Comparison of ENCODE assay signal across 20 cellular contexts in genomic region chr9:131153585-131153984, GRCh38. TPM values are rescaled to one million over a fixed set of nuclear protein-coding genes. Genes with fewer than 3 reads are reported as not detected.
DNase-seq lines count a peak whose midpoint lies in the region; ATAC-seq and TF ChIP-seq lines count a peak whose summit lies in the region.
"Had no signal": no experiment of that assay in that cellular context is flagged by ENCODE, and none has a peak within 500 bp of the region (broad histone marks: within the 10 kb centered on the region; RNA-seq: fewer than 3 reads in every experiment).

No MANE protein-coding gene starts in this region.

- H3K9me2 ChIP-seq in MM.1S (replicated peaks; ENCODE audit: insufficient read depth, low read length): no peaks in the 10 kb centered on the region

- POLR2A ChIA-PET in CD4-positive, alpha-beta memory T cell (lab: Charles Lee; ENCODE audit: partially characterized antibody): no interaction called here

- no peak overlapping the region for H3K4me3 Mint-ChIP-seq in CD4-positive, CD25-positive, alpha-beta regulatory T cell
- no peak overlapping the region for H3K4me3 Mint-ChIP-seq in progenitor cell of endocrine pancreas (ENCODE audit: low read depth)
- H3K4me3 Mint-ChIP-seq in CD4-positive, alpha-beta memory T cell: no peak overlapping the region
- H3K4me3 Mint-ChIP-seq: CD14-positive monocyte, HFFc6 had no signal

- in situ Hi-C loops in brain microvascular endothelial cell (cut with HindIII; ENCODE audit: low pct_ligation_motif_present, low sequenced_read_pairs): no loop called here

- no peak overlapping the region for H3K4me3 ChIP-seq in CD4-positive, CD25-positive, alpha-beta regulatory T cell (ENCODE audit: low read depth, low read length)
- H3K4me3 ChIP-seq in MM.1S (ENCODE audit: low read length): no peak overlapping the region
- no peak overlapping the region for H3K4me3 ChIP-seq in brain microvascular endothelial cell (ENCODE audit: low read depth, low read length)
- H3K4me3 ChIP-seq in CD4-positive, alpha-beta memory T cell (ENCODE audit: low read length in 2 of 2): no peak overlapping the region
- H3K4me3 ChIP-seq: BLaER1 had no signal

- H3K9me3 ChIP-seq in CD4-positive, CD25-positive, alpha-beta regulatory T cell (ENCODE audit: control insufficient read depth in 2 of 2, low read length in 2 of 2): no peaks in the 10 kb centered on the region
- no peaks in the 10 kb centered on the region for H3K9me3 ChIP-seq in MM.1S (replicated peaks; ENCODE audit: insufficient read depth, low read length)
- no peaks in the 10 kb centered on the region for H3K9me3 ChIP-seq in CD4-positive, alpha-beta memory T cell (ENCODE audit: control insufficient read depth in 1 of 2, low read length in 2 of 2)
- H3K9me3 ChIP-seq: BLaER1, Caco-2 had no signal

- 0 out of 2 replicates have a peak, but pooled peaks cover 7% of the 10 kb centered on the region for H3F3A ChIP-seq in MM.1S (ENCODE audit: insufficient read depth, low read length)

- no peak overlapping the region for H2AFZ ChIP-seq in MM.1S (ENCODE audit: low read length)

- peak overlapping the region in 2 of 3 donors; percentile 20 to 33 for H3K27ac Mint-ChIP-seq in CD4-positive, CD25-positive, alpha-beta regulatory T cell
- H3K27ac Mint-ChIP-seq in progenitor cell of endocrine pancreas: peak overlapping the region; percentile 66
- no peak overlapping the region for H3K27ac Mint-ChIP-seq in activated naive CD4-positive, alpha-beta T cell treated with anti-CD3 and anti-CD28 coated beads, Interleukin-2, amount 50 U/mL, for 72 hours
- H3K27ac Mint-ChIP-seq in CD4-positive, alpha-beta memory T cell: no peak overlapping the region
- H3K27ac Mint-ChIP-seq: HFFc6 had no signal

- no peak overlapping the region for H3K4me2 ChIP-seq in MM.1S (ENCODE audit: low read depth, low read length)
- H3K4me2 ChIP-seq: BLaER1 had no signal

- H4K20me1 ChIP-seq in MM.1S (ENCODE audit: insufficient read depth, low read length): no peaks in the 10 kb centered on the region

- TF ChIP-seq CTCF in MM.1S (IDR thresholded peaks at IDR 0.05; ENCODE audit: low read length) (no peak), brain microvascular endothelial cell (IDR thresholded peaks at IDR 0.05; ENCODE audit: low read depth, low read length, missing control alignments) (no peak), progenitor cell of endocrine pancreas (IDR thresholded peaks at IDR 0.05; ENCODE audit: unreplicated experiment) (no peak)

- no peaks in the 10 kb centered on the region for H3K27me3 Mint-ChIP-seq in CD4-positive, CD25-positive, alpha-beta regulatory T cell
- no peaks in the 10 kb centered on the region for H3K27me3 Mint-ChIP-seq in progenitor cell of endocrine pancreas
- H3K27me3 Mint-ChIP-seq in CD4-positive, alpha-beta memory T cell: no peaks in the 10 kb centered on the region

- peaks cover 64% of the 10 kb centered on the region for H3K36me3 Mint-ChIP-seq in CD4-positive, CD25-positive, alpha-beta regulatory T cell
- peaks cover 40% of the 10 kb centered on the region for H3K36me3 Mint-ChIP-seq in progenitor cell of endocrine pancreas (ENCODE audit: insufficient read depth)
- H3K36me3 Mint-ChIP-seq in activated naive CD4-positive, alpha-beta T cell treated with anti-CD3 and anti-CD28 coated beads, Interleukin-2, amount 50 U/mL, for 72 hours: peaks cover 5 to 10% of the 10 kb centered on the region in 2 donors
- H3K36me3 Mint-ChIP-seq in CD4-positive, alpha-beta memory T cell: peaks cover 49 to 74% of the 10 kb centered on the region in 2 donors

- no peak overlapping the region for H3K27ac ChIP-seq in CD4-positive, CD25-positive, alpha-beta regulatory T cell (ENCODE audit: insufficient read depth, low read length, poor library complexity, severe bottlenecking)
- peak overlapping the region; percentile 33; the same call in 1 of the 2 replicates for H3K27ac ChIP-seq in MM.1S (ENCODE audit: low read length)
- H3K27ac ChIP-seq in brain microvascular endothelial cell: peak overlapping the region; percentile 16
- no peak overlapping the region for H3K27ac ChIP-seq in CD4-positive, alpha-beta memory T cell (ENCODE audit: low read depth, low read length)
- H3K27ac ChIP-seq: BLaER1, HL-60 had no signal

- peaks cover 3% of the 10 kb centered on the region; the same call in 1 of the 2 replicates for H3K79me2 ChIP-seq in MM.1S (ENCODE audit: low read length)

- DNase-seq in CD4-positive, CD25-positive, alpha-beta regulatory T cell: no peak
- DNase-seq in MM.1S (peak; percentile 25), brain microvascular endothelial cell (no peak), progenitor cell of endocrine pancreas (ENCODE audit: low spot score, unreplicated experiment) (no peak), NCI-H1105 (lab: John Stamatoyannopoulos, UW) (no peak)
- no peak for DNase-seq in activated naive CD4-positive, alpha-beta T cell treated with anti-CD3 and anti-CD28 coated beads, Interleukin-2, amount 50 U/mL, for 72 hours (ENCODE audit: low spot score in 2 of 2)
- no peak for DNase-seq in CD4-positive, alpha-beta memory T cell
- DNase-seq: 8988T, Caco-2, DMS153, DMS79, GDM1, GOT3, H7, HFFc6 had no signal

- CTCF ChIA-PET in CD4-positive, alpha-beta memory T cell (lab: Charles Lee; ENCODE audit: partially characterized antibody): no interaction called here

- H3K27me3 ChIP-seq in CD4-positive, CD25-positive, alpha-beta regulatory T cell (ENCODE audit: control insufficient read depth, insufficient read depth, low read length): no peaks in the 10 kb centered on the region
- H3K27me3 ChIP-seq in MM.1S (replicated peaks; ENCODE audit: insufficient read depth, low read length) (no peaks in the 10 kb centered on the region), brain microvascular endothelial cell (replicated peaks) (no peaks in the 10 kb centered on the region)
- no peaks in the 10 kb centered on the region for H3K27me3 ChIP-seq in CD4-positive, alpha-beta memory T cell (ENCODE audit: insufficient read depth, low read length)
- H3K27me3 ChIP-seq: BLaER1 had no signal

- peaks cover 0 to 30% (median 13%) of the 10 kb centered on the region in 4 donors for H3K4me1 Mint-ChIP-seq in CD4-positive, CD25-positive, alpha-beta regulatory T cell
- H3K4me1 Mint-ChIP-seq in progenitor cell of endocrine pancreas (ENCODE audit: low read depth): no peaks in the 10 kb centered on the region
- H3K4me1 Mint-ChIP-seq in CD4-positive, alpha-beta memory T cell: peaks cover 0 to 18% (median 9%) of the 10 kb centered on the region in 4 donors
- H3K4me1 Mint-ChIP-seq: CD14-positive monocyte had no signal

- no peak for ATAC-seq in CD4-positive, CD25-positive, alpha-beta regulatory T cell (ENCODE audit: low read depth in 2 of 2)
- no peak for ATAC-seq in activated naive CD4-positive, alpha-beta T cell treated with anti-CD3 and anti-CD28 coated beads, Interleukin-2, amount 50 U/mL, for 72 hours
- ATAC-seq in GM19452 (IDR thresholded peaks at IDR 0.05; ENCODE audit: unreplicated experiment): no peak
- ATAC-seq: HCT116 had no signal

- peaks cover 75% of the 10 kb centered on the region for H3K36me3 ChIP-seq in CD4-positive, CD25-positive, alpha-beta regulatory T cell (ENCODE audit: control insufficient read depth, insufficient read depth, low read length)
- H3K36me3 ChIP-seq in MM.1S (replicated peaks; ENCODE audit: insufficient read depth, low read length): peaks cover 10% of the 10 kb centered on the region
- peaks cover 61% of the 10 kb centered on the region for H3K36me3 ChIP-seq in brain microvascular endothelial cell (replicated peaks)
- H3K36me3 ChIP-seq in CD4-positive, alpha-beta memory T cell (ENCODE audit: insufficient read depth, low read length): peaks cover 61% of the 10 kb centered on the region

- intact Hi-C loops in CD4-positive, alpha-beta memory T cell (cut with micrococcal nuclease): no loop called here

- H3K9me3 Mint-ChIP-seq in CD4-positive, CD25-positive, alpha-beta regulatory T cell: no peaks in the 10 kb centered on the region
- H3K9me3 Mint-ChIP-seq in progenitor cell of endocrine pancreas (ENCODE audit: low read depth): no peaks in the 10 kb centered on the region
- H3K9me3 Mint-ChIP-seq in activated naive CD4-positive, alpha-beta T cell treated with anti-CD3 and anti-CD28 coated beads, Interleukin-2, amount 50 U/mL, for 72 hours: no peaks in the 10 kb centered on the region
- H3K9me3 Mint-ChIP-seq in CD4-positive, alpha-beta memory T cell: no peaks in the 10 kb centered on the region
- H3K9me3 Mint-ChIP-seq: CD14-positive monocyte, HFFc6 had no signal

- no peaks in the 10 kb centered on the region for H3K4me1 ChIP-seq in CD4-positive, CD25-positive, alpha-beta regulatory T cell (ENCODE audit: control insufficient read depth, insufficient read depth, low read length, poor library complexity, severe bottlenecking)
- peaks cover 12% of the 10 kb centered on the region for H3K4me1 ChIP-seq in MM.1S (ENCODE audit: low read length)
- H3K4me1 ChIP-seq in CD4-positive, alpha-beta memory T cell (ENCODE audit: insufficient read depth, low read length): no peaks in the 10 kb centered on the region
- H3K4me1 ChIP-seq: Caco-2 had no signal

- H3K9ac ChIP-seq in MM.1S (ENCODE audit: low read length): no peak overlapping the region
- H3K9ac ChIP-seq: BLaER1 had no signal

RNA-seq across cellular contexts. Expression of gene NUP214, which starts 28.2 kb away (rescaled TPM):
- total RNA-seq in CD4-positive, CD25-positive, alpha-beta regulatory T cell: 124 TPM
- 10 to 100 TPM in 3 of 4 donors, 1 to 10 TPM in 1; 9.8 to 19.1 (median 14.7) TPM for polyA plus RNA-seq in CD4-positive, CD25-positive, alpha-beta regulatory T cell
- total RNA-seq in progenitor cell of endocrine pancreas: 61.0 and 62.2 TPM in 2 replicates
- 10 to 100 TPM; 46.4 to 75.5 TPM for total RNA-seq in activated naive CD4-positive, alpha-beta T cell treated with anti-CD3 and anti-CD28 coated beads, Interleukin-2, amount 50 U/mL, for 72 hours
- total RNA-seq in CD4-positive, alpha-beta memory T cell: 10 to 100 TPM; 72.1 to 79.5 TPM
- polyA plus RNA-seq in CD4-positive, alpha-beta memory T cell: 10 to 100 TPM in 1 of 2 donors, 1 to 10 TPM in 1; 6.6 to 22.3 TPM

RNA-seq across cellular contexts. Expression of gene AIF1L, which starts 57.3 kb away (rescaled TPM):
- total RNA-seq in CD4-positive, CD25-positive, alpha-beta regulatory T cell: 0.12 TPM
- not detected for polyA plus RNA-seq in CD4-positive, CD25-positive, alpha-beta regulatory T cell
- total RNA-seq in progenitor cell of endocrine pancreas: 71.1 and 72.5 TPM in 2 replicates
- total RNA-seq in activated naive CD4-positive, alpha-beta T cell treated with anti-CD3 and anti-CD28 coated beads, Interleukin-2, amount 50 U/mL, for 72 hours: 1 to 10 TPM in 1 of 2 donors, under 1 TPM in 1; 0.61 to 3.1 TPM
- under 1 TPM in 1 of 2 experiments, not detected in 1; 0.15 TPM for total RNA-seq in CD4-positive, alpha-beta memory T cell
- not detected for polyA plus RNA-seq in CD4-positive, alpha-beta memory T cell
- polyA plus RNA-seq: CD14-positive monocyte had no signal

Comparison
In these comparisons a context has a peak if more than half of its experiments do, and no peak if none do; other contexts are left out.
1. H3K27ac ChIP-seq: peak in MM.1S (single experiment) and brain microvascular endothelial cell (single experiment); none in CD4-positive, CD25-positive, alpha-beta regulatory T cell (single experiment) and CD4-positive, alpha-beta memory T cell (single experiment).
2. H3K27ac Mint-ChIP-seq: peak in CD4-positive, CD25-positive, alpha-beta regulatory T cell (2 of 3) and progenitor cell of endocrine pancreas (single experiment); none in activated naive CD4-positive, alpha-beta T cell treated with anti-CD3 and anti-CD28 coated beads, Interleukin-2, amount 50 U/mL, for 72 hours (0 of 2) and CD4-positive, alpha-beta memory T cell (0 of 7).
3. RNA of gene AIF1L, which starts 57.3 kb away (total RNA-seq): 71.1 to 72.5 TPM in progenitor cell of endocrine pancreas; 0.61 to 3.1 TPM in activated naive CD4-positive, alpha-beta T cell treated with anti-CD3 and anti-CD28 coated beads, Interleukin-2, amount 50 U/mL, for 72 hours, 0.15 TPM in CD4-positive, alpha-beta memory T cell and 0.12 TPM in CD4-positive, CD25-positive, alpha-beta regulatory T cell (single experiment); every median in the first group is over 10 times any median in the second.